In the genomic region with DNA sequence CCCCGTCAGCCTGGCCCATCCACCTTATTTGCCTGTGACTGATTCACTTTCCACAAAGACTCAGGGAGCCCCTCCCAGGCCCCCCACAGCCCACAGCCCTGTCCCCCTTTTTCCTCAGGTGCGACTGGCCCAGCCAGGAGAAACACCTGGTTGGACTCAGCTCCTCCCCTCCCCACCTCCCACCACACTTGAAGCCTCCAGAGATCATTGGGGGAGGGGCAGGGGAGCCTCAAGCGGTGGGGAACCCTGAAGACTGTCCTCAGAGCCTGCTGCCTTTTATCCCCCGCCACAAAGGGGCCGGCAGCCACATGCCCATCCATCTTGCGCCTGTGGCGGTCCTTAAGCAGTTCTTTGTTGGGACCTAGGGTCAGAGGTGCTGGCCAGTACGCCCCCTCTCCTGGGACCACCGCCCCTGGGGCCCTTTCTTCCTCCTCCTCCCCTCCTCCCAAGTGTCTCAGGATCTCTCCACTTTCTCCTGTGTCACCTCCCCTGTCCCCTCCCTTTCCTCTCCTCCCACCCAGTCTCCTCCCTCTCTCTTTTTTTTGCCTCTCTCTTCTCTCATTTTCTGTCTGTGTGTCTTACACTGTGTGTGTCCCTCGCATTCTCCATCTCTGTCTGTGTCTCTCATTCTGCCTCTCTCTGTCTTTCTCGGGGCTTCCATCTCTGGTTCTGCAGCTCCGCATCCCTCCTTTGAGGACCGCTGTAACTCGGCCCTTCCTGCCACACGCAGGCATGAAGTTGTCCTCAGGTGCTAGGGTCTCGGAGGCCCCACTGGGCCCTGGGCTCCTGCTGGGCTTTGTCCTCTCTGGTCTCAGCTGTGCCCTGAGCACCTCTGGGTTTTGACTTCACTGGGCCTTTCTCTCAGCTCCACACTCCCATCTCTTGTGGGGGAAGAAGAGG, we compare ENCODE assay signal across 1 cellular context.
TF ChIP-seq lines count a peak whose summit lies in the region.

No MANE protein-coding gene starts in this region.

TF ChIP-seq in GM12891, 5 proteins besides CTCF, POLR2A, EP300 and RAD21:
- TF ChIP-seq POU2F2 (IDR thresholded peaks at IDR 0.05; ENCODE audit: low read depth, low read length), result no peak
- TF ChIP-seq TAF1 (IDR thresholded peaks at IDR 0.05; ENCODE audit: low read depth, low read length), result no peak
- TF ChIP-seq SPI1 (IDR thresholded peaks at IDR 0.05; ENCODE audit: low read depth, low read length), result no peak
- no peak for TF ChIP-seq PAX5 (IDR thresholded peaks at IDR 0.05; ENCODE audit: insufficient read depth, low read length, severe bottlenecking)
- TF ChIP-seq POLR2AphosphoS5 (IDR thresholded peaks at IDR 0.05; ENCODE audit: low read depth, low read length), result no peak
